ENCODE assay signal across 1 cellular context in the genomic region with DNA sequence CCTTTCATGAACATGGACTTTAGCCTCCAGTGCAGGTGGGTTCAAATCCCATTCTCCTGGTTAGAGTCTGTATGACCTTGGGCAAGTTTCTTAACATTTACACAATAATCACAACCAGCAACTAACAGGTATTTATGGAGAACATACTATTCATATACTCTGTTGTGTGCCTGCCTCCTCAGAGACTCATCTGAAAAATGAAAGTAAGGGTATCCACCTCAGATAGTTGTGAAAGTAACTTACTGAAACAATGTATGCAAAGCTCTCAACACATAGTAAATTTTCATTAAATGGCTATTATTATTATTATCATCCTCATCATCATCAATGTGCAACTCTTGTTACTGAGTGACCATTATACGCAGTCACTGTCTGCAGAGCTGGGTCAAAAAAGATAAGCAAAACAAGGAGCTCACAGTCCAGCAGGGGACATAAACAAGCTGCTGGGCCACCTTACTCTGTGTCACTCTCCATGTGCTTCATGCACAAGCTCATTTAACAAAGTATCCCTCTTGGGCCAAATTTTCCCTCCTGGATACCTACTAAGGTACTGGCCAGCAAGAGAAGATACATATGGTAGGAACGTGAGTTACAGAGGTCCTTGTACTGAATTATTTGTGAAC.
A peak's percentile ranks its signal among the peaks of the same experiment; 100 is the strongest.
TF ChIP-seq lines count a peak whose summit lies in the region.

No MANE protein-coding gene starts in this region.

TF ChIP-seq in K562, 482 proteins besides CTCF, POLR2A, EP300 and RAD21 (continued from another document):
- TF ChIP-seq, protein P1, sequence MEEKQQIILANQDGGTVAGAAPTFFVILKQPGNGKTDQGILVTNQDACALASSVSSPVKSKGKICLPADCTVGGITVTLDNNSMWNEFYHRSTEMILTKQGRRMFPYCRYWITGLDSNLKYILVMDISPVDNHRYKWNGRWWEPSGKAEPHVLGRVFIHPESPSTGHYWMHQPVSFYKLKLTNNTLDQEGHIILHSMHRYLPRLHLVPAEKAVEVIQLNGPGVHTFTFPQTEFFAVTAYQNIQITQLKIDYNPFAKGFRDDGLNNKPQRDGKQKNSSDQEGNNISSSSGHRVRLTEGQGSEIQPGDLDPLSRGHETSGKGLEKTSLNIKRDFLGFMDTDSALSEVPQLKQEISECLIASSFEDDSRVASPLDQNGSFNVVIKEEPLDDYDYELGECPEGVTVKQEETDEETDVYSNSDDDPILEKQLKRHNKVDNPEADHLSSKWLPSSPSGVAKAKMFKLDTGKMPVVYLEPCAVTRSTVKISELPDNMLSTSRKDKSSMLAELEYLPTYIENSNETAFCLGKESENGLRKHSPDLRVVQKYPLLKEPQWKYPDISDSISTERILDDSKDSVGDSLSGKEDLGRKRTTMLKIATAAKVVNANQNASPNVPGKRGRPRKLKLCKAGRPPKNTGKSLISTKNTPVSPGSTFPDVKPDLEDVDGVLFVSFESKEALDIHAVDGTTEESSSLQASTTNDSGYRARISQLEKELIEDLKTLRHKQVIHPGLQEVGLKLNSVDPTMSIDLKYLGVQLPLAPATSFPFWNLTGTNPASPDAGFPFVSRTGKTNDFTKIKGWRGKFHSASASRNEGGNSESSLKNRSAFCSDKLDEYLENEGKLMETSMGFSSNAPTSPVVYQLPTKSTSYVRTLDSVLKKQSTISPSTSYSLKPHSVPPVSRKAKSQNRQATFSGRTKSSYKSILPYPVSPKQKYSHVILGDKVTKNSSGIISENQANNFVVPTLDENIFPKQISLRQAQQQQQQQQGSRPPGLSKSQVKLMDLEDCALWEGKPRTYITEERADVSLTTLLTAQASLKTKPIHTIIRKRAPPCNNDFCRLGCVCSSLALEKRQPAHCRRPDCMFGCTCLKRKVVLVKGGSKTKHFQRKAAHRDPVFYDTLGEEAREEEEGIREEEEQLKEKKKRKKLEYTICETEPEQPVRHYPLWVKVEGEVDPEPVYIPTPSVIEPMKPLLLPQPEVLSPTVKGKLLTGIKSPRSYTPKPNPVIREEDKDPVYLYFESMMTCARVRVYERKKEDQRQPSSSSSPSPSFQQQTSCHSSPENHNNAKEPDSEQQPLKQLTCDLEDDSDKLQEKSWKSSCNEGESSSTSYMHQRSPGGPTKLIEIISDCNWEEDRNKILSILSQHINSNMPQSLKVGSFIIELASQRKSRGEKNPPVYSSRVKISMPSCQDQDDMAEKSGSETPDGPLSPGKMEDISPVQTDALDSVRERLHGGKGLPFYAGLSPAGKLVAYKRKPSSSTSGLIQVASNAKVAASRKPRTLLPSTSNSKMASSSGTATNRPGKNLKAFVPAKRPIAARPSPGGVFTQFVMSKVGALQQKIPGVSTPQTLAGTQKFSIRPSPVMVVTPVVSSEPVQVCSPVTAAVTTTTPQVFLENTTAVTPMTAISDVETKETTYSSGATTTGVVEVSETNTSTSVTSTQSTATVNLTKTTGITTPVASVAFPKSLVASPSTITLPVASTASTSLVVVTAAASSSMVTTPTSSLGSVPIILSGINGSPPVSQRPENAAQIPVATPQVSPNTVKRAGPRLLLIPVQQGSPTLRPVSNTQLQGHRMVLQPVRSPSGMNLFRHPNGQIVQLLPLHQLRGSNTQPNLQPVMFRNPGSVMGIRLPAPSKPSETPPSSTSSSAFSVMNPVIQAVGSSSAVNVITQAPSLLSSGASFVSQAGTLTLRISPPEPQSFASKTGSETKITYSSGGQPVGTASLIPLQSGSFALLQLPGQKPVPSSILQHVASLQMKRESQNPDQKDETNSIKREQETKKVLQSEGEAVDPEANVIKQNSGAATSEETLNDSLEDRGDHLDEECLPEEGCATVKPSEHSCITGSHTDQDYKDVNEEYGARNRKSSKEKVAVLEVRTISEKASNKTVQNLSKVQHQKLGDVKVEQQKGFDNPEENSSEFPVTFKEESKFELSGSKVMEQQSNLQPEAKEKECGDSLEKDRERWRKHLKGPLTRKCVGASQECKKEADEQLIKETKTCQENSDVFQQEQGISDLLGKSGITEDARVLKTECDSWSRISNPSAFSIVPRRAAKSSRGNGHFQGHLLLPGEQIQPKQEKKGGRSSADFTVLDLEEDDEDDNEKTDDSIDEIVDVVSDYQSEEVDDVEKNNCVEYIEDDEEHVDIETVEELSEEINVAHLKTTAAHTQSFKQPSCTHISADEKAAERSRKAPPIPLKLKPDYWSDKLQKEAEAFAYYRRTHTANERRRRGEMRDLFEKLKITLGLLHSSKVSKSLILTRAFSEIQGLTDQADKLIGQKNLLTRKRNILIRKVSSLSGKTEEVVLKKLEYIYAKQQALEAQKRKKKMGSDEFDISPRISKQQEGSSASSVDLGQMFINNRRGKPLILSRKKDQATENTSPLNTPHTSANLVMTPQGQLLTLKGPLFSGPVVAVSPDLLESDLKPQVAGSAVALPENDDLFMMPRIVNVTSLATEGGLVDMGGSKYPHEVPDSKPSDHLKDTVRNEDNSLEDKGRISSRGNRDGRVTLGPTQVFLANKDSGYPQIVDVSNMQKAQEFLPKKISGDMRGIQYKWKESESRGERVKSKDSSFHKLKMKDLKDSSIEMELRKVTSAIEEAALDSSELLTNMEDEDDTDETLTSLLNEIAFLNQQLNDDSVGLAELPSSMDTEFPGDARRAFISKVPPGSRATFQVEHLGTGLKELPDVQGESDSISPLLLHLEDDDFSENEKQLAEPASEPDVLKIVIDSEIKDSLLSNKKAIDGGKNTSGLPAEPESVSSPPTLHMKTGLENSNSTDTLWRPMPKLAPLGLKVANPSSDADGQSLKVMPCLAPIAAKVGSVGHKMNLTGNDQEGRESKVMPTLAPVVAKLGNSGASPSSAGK (IDR thresholded peaks at IDR 0.05), result peak; percentile 42; the same call in 1 of the 2 replicates
- no peak for TF ChIP-seq CBFA2T2 (conservative IDR thresholded peaks at IDR 0.05)
- TF ChIP-seq SMAD4 (CRISPR knock-in tag; conservative IDR thresholded peaks at IDR 0.05), result no peak
